In the genomic region with DNA sequence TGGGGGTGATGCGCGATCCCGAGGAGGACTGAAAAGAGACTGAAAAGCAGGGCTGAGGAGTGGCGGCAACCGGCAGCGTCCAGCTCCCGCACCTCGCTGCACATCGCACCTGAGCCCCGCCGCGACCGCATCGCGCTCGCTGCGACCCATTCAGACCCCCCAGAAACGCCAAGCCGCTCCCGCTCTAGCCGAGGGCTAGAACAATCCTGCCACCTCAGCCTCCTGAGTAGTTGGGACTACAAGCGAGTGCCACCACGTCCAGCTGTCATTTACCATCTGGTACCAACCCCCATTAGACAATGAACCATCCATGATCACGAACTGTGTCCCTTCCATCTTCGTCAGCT, we compare ENCODE assay signal across 10 cellular contexts. TPM values are rescaled to one million over a fixed set of nuclear protein-coding genes. Genes with fewer than 3 reads are reported as not detected.
A peak's percentile ranks its signal among the peaks of the same experiment; 100 is the strongest.
DNase-seq lines count a peak whose midpoint lies in the region; ATAC-seq and TF ChIP-seq lines count a peak whose summit lies in the region.
"Had no signal": no experiment of that assay in that cellular context is flagged by ENCODE, and none has a peak within 500 bp of the region (broad histone marks: within the 10 kb centered on the region; RNA-seq: fewer than 3 reads in every experiment).

No MANE protein-coding gene starts in this region.

- peak overlapping the region; percentile 33 for H3K27ac ChIP-seq in left ventricle myocardium inferior (replicated peaks)
- H3K27ac ChIP-seq in esophagus (ENCODE audit: low read depth in 2 of 2, low read length in 1 of 2), result no peak overlapping the region
- H3K27ac ChIP-seq in vagina, result no peak overlapping the region

- H3K4me1 Mint-ChIP-seq in natural killer cell treated with Interleukin-12 subunit alpha and Interleukin-12 subunit beta and Interleukin-15 and Interleukin-18, amount 100 ng/mL, for 72 hours (ENCODE audit: low read depth in 2 of 2), result peaks cover 47 to 48% of the 10 kb centered on the region in 2 donors

- TF ChIP-seq CTCF in left ventricle myocardium inferior (IDR thresholded peaks at IDR 0.05; ENCODE audit: borderline replicate concordance) (no peak), vagina (IDR thresholded peaks at IDR 0.05) (no peak)

- H3K4me3 Mint-ChIP-seq in natural killer cell treated with Interleukin-12 subunit alpha and Interleukin-12 subunit beta and Interleukin-15 and Interleukin-18, amount 100 ng/mL, for 72 hours, result peak overlapping the region; percentile 87

- intact Hi-C loops in left ventricle myocardium inferior (cut with micrococcal nuclease) (no loop called here), left ventricle myocardium superior (cut with micrococcal nuclease) (no loop called here), vagina (cut with DNase I) (no loop called here)

- H3K4me1 ChIP-seq in left ventricle myocardium inferior (peaks cover 33% of the 10 kb centered on the region), esophagus (ENCODE audit: control insufficient read depth in 2 of 2, insufficient read depth in 2 of 2, low read length in 1 of 2) (peaks cover 0 to 3% of the 10 kb centered on the region in 2 donors), vagina (peaks cover 21% of the 10 kb centered on the region)

- H3K4me3 ChIP-seq in left ventricle myocardium inferior (peak overlapping the region; percentile 74), esophagus (ENCODE audit: low read depth in 1 of 2, low read length in 2 of 2) (peak overlapping the region; percentile 8 to 29), vagina (peak overlapping the region; percentile 47 to 52)

- H3K27ac Mint-ChIP-seq in natural killer cell treated with Interleukin-12 subunit alpha and Interleukin-12 subunit beta and Interleukin-15 and Interleukin-18, amount 100 ng/mL, for 72 hours, result peak overlapping the region in 1 of 2 donors; percentile 51

- H3K36me3 Mint-ChIP-seq in natural killer cell treated with Interleukin-12 subunit alpha and Interleukin-12 subunit beta and Interleukin-15 and Interleukin-18, amount 100 ng/mL, for 72 hours, result no peaks in the 10 kb centered on the region

- H3K36me3 ChIP-seq in left ventricle myocardium inferior (no peaks in the 10 kb centered on the region), esophagus (ENCODE audit: control insufficient read depth in 2 of 2, insufficient read depth in 2 of 2, low read length in 1 of 2) (no peaks in the 10 kb centered on the region), vagina (no peaks in the 10 kb centered on the region)

- H3K9me3 Mint-ChIP-seq in natural killer cell treated with Interleukin-12 subunit alpha and Interleukin-12 subunit beta and Interleukin-15 and Interleukin-18, amount 100 ng/mL, for 72 hours, result no peaks in the 10 kb centered on the region

- H3K27me3 ChIP-seq in left ventricle myocardium inferior (ENCODE audit: low read depth), result no peaks in the 10 kb centered on the region
- peaks cover 0 to 3% of the 10 kb centered on the region in 2 donors for H3K27me3 ChIP-seq in esophagus (ENCODE audit: control insufficient read depth in 1 of 2, insufficient read depth in 2 of 2, low read length in 2 of 2)
- H3K27me3 ChIP-seq in vagina, result no peaks in the 10 kb centered on the region

- peaks cover 34 to 55% of the 10 kb centered on the region in 2 donors for H3K27me3 Mint-ChIP-seq in natural killer cell treated with Interleukin-12 subunit alpha and Interleukin-12 subunit beta and Interleukin-15 and Interleukin-18, amount 100 ng/mL, for 72 hours

- TF ChIP-seq POLR2A in vagina (IDR thresholded peaks at IDR 0.05), result no peak

- ATAC-seq in left ventricle myocardium superior (no peak), GM19452 (IDR thresholded peaks at IDR 0.05; ENCODE audit: unreplicated experiment) (no peak)
- no peak for ATAC-seq in natural killer cell treated with Interleukin-12 subunit alpha and Interleukin-12 subunit beta and Interleukin-15 and Interleukin-18, amount 100 ng/mL, for 72 hours
- ATAC-seq: esophagus mucosa had no signal

- DNase-seq in left ventricle myocardium inferior (no peak), left ventricle myocardium superior (no peak), vagina (ENCODE audit: extremely low spot score in 2 of 2) (no peak), epidermal melanocyte (ENCODE audit: insufficient read length, low spot score) (no peak)
- no peak for DNase-seq in natural killer cell treated with Interleukin-12 subunit alpha and Interleukin-12 subunit beta and Interleukin-15 and Interleukin-18, amount 100 ng/mL, for 72 hours (ENCODE audit: low spot score)
- DNase-seq in stimulated activated naive CD4-positive, alpha-beta T cell (lab: John Stamatoyannopoulos, UW), result no peak
- DNase-seq: SHP77 treated with DMSO at 0.1 percent for 48 hours had no signal

- WGBS in esophagus, 2 donors, result 21 to 34% methylated on average over 25 of the region's 25 CpGs

- H3K9me3 ChIP-seq in left ventricle myocardium inferior (replicated peaks) (no peaks in the 10 kb centered on the region), esophagus (ENCODE audit: control insufficient read depth in 2 of 2, insufficient read depth in 1 of 2, low read depth in 1 of 2, low read length in 1 of 2) (no peaks in the 10 kb centered on the region), vagina (no peaks in the 10 kb centered on the region)

RNA-seq across cellular contexts. Expression of a gene that starts 33.2 kb away (rescaled TPM):
- total RNA-seq in left ventricle myocardium inferior (252 TPM), left ventricle myocardium superior (256 TPM), vagina (691 TPM)
- 100 to 1,000 TPM; 197 to 259 TPM for polyA plus RNA-seq in esophagus
- total RNA-seq in natural killer cell treated with Interleukin-12 subunit alpha and Interleukin-12 subunit beta and Interleukin-15 and Interleukin-18, amount 100 ng/mL, for 72 hours, result 1,000 to 10,000 TPM; 1,618 to 3,352 TPM

Comparison
In these comparisons a context has a peak if more than half of its experiments do, and no peak if none do; other contexts are left out.
1. H3K4me3 ChIP-seq: peak in every context shown above with its lines; median percentile 74 in left ventricle myocardium inferior; 50 in vagina; 18 in esophagus.